ENCODE assay signal across 16 cellular contexts in the genomic region with DNA sequence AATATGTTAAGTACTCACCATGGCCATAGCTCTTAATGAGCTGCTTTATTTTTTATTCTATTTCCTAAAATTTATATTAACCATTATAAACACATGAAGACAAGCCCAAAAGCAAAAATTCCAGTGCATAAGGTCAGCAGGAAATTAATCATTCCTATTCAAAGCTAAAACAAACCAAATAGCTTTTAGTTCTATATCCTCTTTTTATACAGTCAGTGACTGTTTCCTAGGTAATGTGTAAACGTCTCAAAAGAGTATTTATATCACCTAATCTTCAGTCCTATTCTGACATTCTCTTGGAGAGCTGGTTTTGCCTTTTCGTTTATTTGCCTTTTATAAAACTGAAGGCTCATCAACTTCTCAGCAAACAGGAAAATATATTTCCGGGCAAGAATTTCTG. TPM values are rescaled to one million over a fixed set of nuclear protein-coding genes. Genes with fewer than 3 reads are reported as not detected.
"Had no signal": no experiment of that assay in that cellular context is flagged by ENCODE, and none has a peak within 500 bp of the region (broad histone marks: within the 10 kb centered on the region; RNA-seq: fewer than 3 reads in every experiment).

No MANE protein-coding gene starts in this region.

- DNase-seq: activated CD4-positive, alpha-beta T cell treated with anti-CD3 and anti-CD28 coated beads, Interleukin-2, amount 50 U/mL, for 1 hour; activated effector memory CD4-positive, alpha-beta T cell treated with anti-CD3 and anti-CD28 coated beads, Interleukin-2, amount 50 U/mL, for 16 hours; activated naive CD8-positive, alpha-beta T cell treated with anti-CD3 and anti-CD28 coated beads for 36 hours; activated T-cell treated with anti-CD3 and anti-CD28 coated beads, Interleukin-2, amount 50 U/mL, for 24 hours; immature natural killer cell; left colon; naive thymus-derived CD4-positive, alpha-beta T cell; stimulated activated CD4-positive, alpha-beta T cell treated with anti-CD3 and anti-CD28 coated beads, Interleukin-4, amount 100 ng/mL, for 4 hours; stimulated activated naive CD8-positive, alpha-beta T cell treated with anti-CD3 and anti-CD28 coated beads, Interleukin-15, amount 100 ng/mL, for 72 hours had no signal

- H3K27ac Mint-ChIP-seq: activated naive CD8-positive, alpha-beta T cell treated with anti-CD3 and anti-CD28 coated beads for 36 hours; activated T-cell treated with anti-CD3 and anti-CD28 coated beads, Interleukin-2, amount 50 U/mL, for 24 hours; stimulated activated naive CD8-positive, alpha-beta T cell treated with anti-CD3 and anti-CD28 coated beads, Interleukin-15, amount 100 ng/mL, for 72 hours had no signal

- H3K27me3 Mint-ChIP-seq: activated naive CD8-positive, alpha-beta T cell treated with anti-CD3 and anti-CD28 coated beads for 36 hours; activated T-cell treated with anti-CD3 and anti-CD28 coated beads, Interleukin-2, amount 50 U/mL, for 24 hours; naive thymus-derived CD4-positive, alpha-beta T cell; stimulated activated naive CD8-positive, alpha-beta T cell treated with anti-CD3 and anti-CD28 coated beads, Interleukin-15, amount 100 ng/mL, for 72 hours had no signal

- H3K27me3 ChIP-seq: neutrophil, right atrium auricular region had no signal

- H3K4me3 Mint-ChIP-seq: activated naive CD8-positive, alpha-beta T cell treated with anti-CD3 and anti-CD28 coated beads for 36 hours; activated T-cell treated with anti-CD3 and anti-CD28 coated beads, Interleukin-2, amount 50 U/mL, for 24 hours; immature natural killer cell; stimulated activated naive CD8-positive, alpha-beta T cell treated with anti-CD3 and anti-CD28 coated beads, Interleukin-15, amount 100 ng/mL, for 72 hours had no signal

- H3K27ac ChIP-seq: neutrophil, right atrium auricular region, skin epidermis, thoracic aorta had no signal

- H3K9me3 Mint-ChIP-seq: activated naive CD8-positive, alpha-beta T cell treated with anti-CD3 and anti-CD28 coated beads for 36 hours; activated T-cell treated with anti-CD3 and anti-CD28 coated beads, Interleukin-2, amount 50 U/mL, for 24 hours; immature natural killer cell; stimulated activated naive CD8-positive, alpha-beta T cell treated with anti-CD3 and anti-CD28 coated beads, Interleukin-15, amount 100 ng/mL, for 72 hours had no signal

- H3K4me3 ChIP-seq: lung, right atrium auricular region, skin epidermis, thoracic aorta had no signal

- FAIRE-seq: urothelium cell line had no signal

- H3K9me3 ChIP-seq: neutrophil, right atrium auricular region, thoracic aorta had no signal

RNA-seq across cellular contexts. Expression of a gene that starts 28.0 kb away (rescaled TPM):
- total RNA-seq: activated naive CD8-positive, alpha-beta T cell treated with anti-CD3 and anti-CD28 coated beads for 36 hours; chondrocyte; thoracic aorta had no signal
- polyA plus RNA-seq: immature natural killer cell; naive thymus-derived CD4-positive, alpha-beta T cell had no signal
